ENCODE assay signal across 23 cellular contexts in the genomic region with DNA sequence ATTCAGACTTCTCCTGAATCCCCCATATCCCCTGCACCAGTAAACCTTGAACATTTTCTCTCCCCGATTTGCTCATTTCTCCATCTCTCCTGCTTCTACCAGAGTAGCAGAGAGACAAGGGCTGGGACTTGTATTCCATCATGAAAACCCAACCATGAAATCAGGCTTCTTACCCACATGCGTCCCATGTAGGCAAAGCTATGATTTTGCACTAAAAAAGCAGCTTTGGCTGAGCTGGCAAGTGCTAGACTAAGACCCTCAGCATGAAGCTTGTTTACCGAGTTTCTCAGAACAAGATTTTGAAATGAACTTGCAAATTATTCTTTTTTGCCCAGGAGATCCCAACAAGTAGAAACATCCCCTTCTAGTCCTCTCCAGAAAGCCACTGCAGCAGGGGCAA.
DNase-seq lines count a peak whose midpoint lies in the region; ATAC-seq, FAIRE-seq and TF ChIP-seq lines count a peak whose summit lies in the region.
"Had no signal": no experiment of that assay in that cellular context is flagged by ENCODE, and none has a peak within 500 bp of the region (broad histone marks: within the 10 kb centered on the region; RNA-seq: fewer than 3 reads in every experiment).

No MANE protein-coding gene starts in this region.

- TF ChIP-seq RAD21 in HepG2 (CRISPR knock-in tag; IDR thresholded peaks at IDR 0.05) = no peak

- peaks cover 2% of the 10 kb centered on the region for H3K27me3 Mint-ChIP-seq in neural progenitor cell (ENCODE audit: insufficient read depth, low read depth)

- H3K79me2 ChIP-seq in HepG2 (ENCODE audit: insufficient read depth, low read length) = no peaks in the 10 kb centered on the region
- no peaks in the 10 kb centered on the region for H3K79me2 ChIP-seq in neural progenitor cell (ENCODE audit: low read depth)

- H3K4me3 Mint-ChIP-seq in neural progenitor cell = no peak overlapping the region
- H3K4me3 Mint-ChIP-seq: B cell; CD4-positive, alpha-beta T cell; CD8-positive, alpha-beta T cell had no signal

- CTCF ChIA-PET in HepG2 (lab: Yijun Ruan, JAX; ENCODE audit: low intra/inter-chr PET ratio, low total read pairs) = no interaction called here

- H3K9me3 ChIP-seq in HepG2 (ENCODE audit: low read length) (peaks cover 5% of the 10 kb centered on the region; the same call in 1 of the 2 replicates), right lobe of liver (no peaks in the 10 kb centered on the region), WERI-Rb-1 (ENCODE audit: severe bottlenecking) (peaks cover 16% of the 10 kb centered on the region), neural progenitor cell (ENCODE audit: low read depth) (no peaks in the 10 kb centered on the region)

- H2AFZ ChIP-seq in HepG2 (ENCODE audit: low read length) (no peak overlapping the region), neural progenitor cell (replicated peaks) (no peak overlapping the region)

- no TSS peak for BruUV-seq in HepG2 (replicated peaks; lab: Mats Ljungman, UMichigan)

- in situ Hi-C loops in HepG2 (cut with HindIII; ENCODE audit: extremely low pct_ligation_motif_present, low pct_unique_long_range_greater_than_20kb) = no loop called here

- intact Hi-C loops in HepG2 (cut with micrococcal nuclease; ENCODE audit: unreplicated experiment) = no loop called here
- intact Hi-C loops in right lobe of liver (cut with DNase I) = no loop called here

- DNase-seq in HepG2 (ENCODE audit: low spot score) (no peak), right lobe of liver (no peak), WERI-Rb-1 (no peak), neural progenitor cell (ENCODE audit: low spot score) (no peak), NCI-H2029 treated with DMSO at 0.1 percent for 48 hours (lab: John Stamatoyannopoulos, UW) (no peak), inferior parietal cortex (ENCODE audit: extremely low spot score) (no peak), NCI-H1694 treated with DMSO at 0.1 percent for 48 hours (lab: John Stamatoyannopoulos, UW) (no peak)
- DNase-seq: AML-193; Caco-2; Calu3; CD4-positive, alpha-beta T cell; CD8-positive, alpha-beta T cell; DMS79 treated with DMSO at 0.1 percent for 48 hours; GF-D8 had no signal

- H3K27me3 ChIP-seq in HepG2 (ENCODE audit: control insufficient read depth in 1 of 2, insufficient read depth in 2 of 2, low read length in 2 of 2) = peaks cover 3% of the 10 kb centered on the region in 2 experiments; a peak in 2 of 5 replicates
- H3K27me3 ChIP-seq in right lobe of liver = no peaks in the 10 kb centered on the region
- no peaks in the 10 kb centered on the region for H3K27me3 ChIP-seq in WERI-Rb-1 (ENCODE audit: insufficient read depth, low read depth, severe bottlenecking)
- no peaks in the 10 kb centered on the region for H3K27me3 ChIP-seq in neural progenitor cell

- H4K20me1 ChIP-seq in HepG2 (ENCODE audit: insufficient read depth, low read length) (no peaks in the 10 kb centered on the region), neural progenitor cell (ENCODE audit: low read depth) (peaks cover 3% of the 10 kb centered on the region)
- H4K20me1 ChIP-seq: BLaER1 treated with 17β-estradiol and CSF1 and Interleukin-3, amounts not matched to agents 10 nM and 100 nM had no signal

- H3K27ac ChIP-seq in HepG2 (ENCODE audit: extremely low read length, insufficient read depth, low read length) = no peak overlapping the region
- H3K27ac ChIP-seq in right lobe of liver = no peak overlapping the region
- peak overlapping the region; percentile 94 for H3K27ac ChIP-seq in WERI-Rb-1
- no peak overlapping the region for H3K27ac ChIP-seq in neural progenitor cell
- H3K27ac ChIP-seq: 22Rv1; A549; BLaER1 treated with 17β-estradiol and CSF1 and Interleukin-3, amounts not matched to agents 10 nM and 100 nM; C4-2B had no signal

- TF ChIP-seq EP300 in HepG2 (IDR thresholded peaks at IDR 0.05; ENCODE audit: low read depth in 2 of 2, low read length in 2 of 2) = no peak
- no peak for TF ChIP-seq EP300 in HepG2 (CRISPR knock-in tag; IDR thresholded peaks at IDR 0.05; ENCODE audit: borderline replicate concordance)

- H3K4me2 ChIP-seq in HepG2 (ENCODE audit: low read depth, low read length) = no peak overlapping the region
- no peak overlapping the region for H3K4me2 ChIP-seq in neural progenitor cell
- H3K4me2 ChIP-seq: A549 had no signal

- no peaks in the 10 kb centered on the region for H3K36me3 ChIP-seq in HepG2 (replicated peaks in 1 of 2; ENCODE audit: control insufficient read depth in 1 of 2, insufficient read depth in 2 of 2, low read length in 2 of 2)
- H3K36me3 ChIP-seq in right lobe of liver = no peaks in the 10 kb centered on the region
- H3K36me3 ChIP-seq in WERI-Rb-1 = no peaks in the 10 kb centered on the region; the same call in 1 of the 2 replicates
- H3K36me3 ChIP-seq in neural progenitor cell = no peaks in the 10 kb centered on the region

- H3K9ac ChIP-seq in HepG2 (ENCODE audit: insufficient read depth, low read depth, low read length) = no peak overlapping the region
- no peak overlapping the region for H3K9ac ChIP-seq in neural progenitor cell
- H3K9ac ChIP-seq: BLaER1 treated with 17β-estradiol and CSF1 and Interleukin-3, amounts not matched to agents 10 nM and 100 nM had no signal

- no peak for FAIRE-seq in HepG2 (lab: Jason Lieb, UNC)
- FAIRE-seq: A549, D721Med, G401.6, GM12891, GM19239 had no signal

- no peak overlapping the region for H3K4me3 ChIP-seq in HepG2 (replicated peaks in 1 of 3; ENCODE audit: insufficient read depth in 1 of 3, low read depth in 2 of 3, low read length in 3 of 3)
- no peak overlapping the region for H3K4me3 ChIP-seq in right lobe of liver
- H3K4me3 ChIP-seq in WERI-Rb-1 (ENCODE audit: low read depth, low read length) = no peak overlapping the region
- no peak overlapping the region for H3K4me3 ChIP-seq in neural progenitor cell
- H3K4me3 ChIP-seq: A549; BLaER1 treated with 17β-estradiol and CSF1 and Interleukin-3, amounts not matched to agents 10 nM and 100 nM had no signal

- no peak for TF ChIP-seq POLR2A in HepG2 (IDR thresholded peaks at IDR 0.05; ENCODE audit: insufficient read depth in 1 of 2, low read depth in 2 of 2, low read length in 2 of 2)
- TF ChIP-seq POLR2A in right lobe of liver (IDR thresholded peaks at IDR 0.05) = no peak

- H3K36me3 Mint-ChIP-seq in neural progenitor cell = peaks cover 11% of the 10 kb centered on the region
- H3K36me3 Mint-ChIP-seq: CD8-positive, alpha-beta T cell had no signal

- peaks cover 35% of the 10 kb centered on the region for H3K4me1 Mint-ChIP-seq in neural progenitor cell

- 10% methylated on average over 3 of the region's 3 CpGs for WGBS in HepG2 (ENCODE audit: low lambda C conversion rate)
- WGBS in right lobe of liver (ENCODE audit: insufficient coverage, low coverage, low lambda C conversion rate, missing lambda C conversion rate) = 92% methylated on average over 3 of the region's 3 CpGs

- H3F3A ChIP-seq in neural progenitor cell (ENCODE audit: low read depth) = peaks cover 28% of the 10 kb centered on the region

- H3K9me3 Mint-ChIP-seq in neural progenitor cell = peaks cover 35% of the 10 kb centered on the region
- H3K9me3 Mint-ChIP-seq: CD4-positive, alpha-beta T cell had no signal

- H3K4me1 ChIP-seq in HepG2 (ENCODE audit: insufficient read depth, low read length) (no peaks in the 10 kb centered on the region), right lobe of liver (no peaks in the 10 kb centered on the region), neural progenitor cell (peaks cover 21% of the 10 kb centered on the region)
- H3K4me1 ChIP-seq: A549, Caco-2 had no signal

- TF ChIP-seq CTCF in HepG2 (CRISPR knock-in tag; IDR thresholded peaks at IDR 0.05) (no peak), right lobe of liver (IDR thresholded peaks at IDR 0.05) (no peak), WERI-Rb-1 (IDR thresholded peaks at IDR 0.05; ENCODE audit: low read depth, low read length) (no peak), neural progenitor cell (IDR thresholded peaks at IDR 0.05) (no peak)

- H3K27ac Mint-ChIP-seq in neural progenitor cell = peak overlapping the region; percentile 21
- H3K27ac Mint-ChIP-seq: B cell; CD4-positive, alpha-beta T cell; CD8-positive, alpha-beta T cell had no signal

- POLR2A ChIA-PET in HepG2 (lab: Yijun Ruan, JAX) = no interaction called here

- ATAC-seq in HepG2 (no peak), right lobe of liver (no peak)
- ATAC-seq: A549; CD8-positive, alpha-beta T cell had no signal

TF ChIP-seq in HepG2, 621 proteins besides CTCF, POLR2A, EP300 and RAD21:
- TF ChIP-seq TBP (CRISPR knock-in tag; IDR thresholded peaks at IDR 0.05) (no peak), ZFP90 (CRISPR knock-in tag; IDR thresholded peaks at IDR 0.05; ENCODE audit: borderline replicate concordance) (peak; percentile 99)
